In the genomic region with DNA sequence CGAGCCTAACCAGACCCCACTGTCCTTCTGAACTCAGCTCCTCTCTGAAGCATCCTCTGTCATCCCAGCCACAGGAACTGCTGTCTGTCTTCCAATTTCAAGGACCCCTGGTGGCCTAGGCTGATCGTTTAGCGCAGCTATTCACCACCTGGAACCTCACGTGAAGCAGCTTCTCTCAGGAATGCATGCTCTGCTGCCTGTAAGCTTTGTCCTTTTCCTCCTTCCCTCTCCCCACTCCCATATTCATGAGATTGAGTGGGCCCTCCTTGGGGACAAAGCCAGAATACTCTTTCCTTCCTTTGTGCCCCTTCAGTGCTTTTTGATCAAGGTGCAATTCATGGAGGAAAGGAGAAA, we compare ENCODE assay signal across 14 cellular contexts. TPM values are rescaled to one million over a fixed set of nuclear protein-coding genes. Genes with fewer than 3 reads are reported as not detected.
DNase-seq lines count a peak whose midpoint lies in the region; ATAC-seq, FAIRE-seq and TF ChIP-seq lines count a peak whose summit lies in the region.
"Had no signal": no experiment of that assay in that cellular context is flagged by ENCODE, and none has a peak within 500 bp of the region (broad histone marks: within the 10 kb centered on the region; RNA-seq: fewer than 3 reads in every experiment).

No MANE protein-coding gene starts in this region.

- FAIRE-seq in K562 (lab: Jason Lieb, UNC): no peak

- H2BK5ac ChIP-seq in H9 (ENCODE audit: insufficient read length, low read length) (no peak overlapping the region), mesendoderm (ENCODE audit: low read length) (no peak overlapping the region)

- no peak overlapping the region for H3K4me3 Mint-ChIP-seq in H9
- H3K4me3 Mint-ChIP-seq in stimulated activated memory B cell treated with anti-CD40 and anti-IgM and Interleukin-4, amounts not matched to agents 10 μg/mL and 1 μg/mL and 100 μg/mL, for 72 hours: no peak overlapping the region
- no peak overlapping the region for H3K4me3 Mint-ChIP-seq in naive thymus-derived CD8-positive, alpha-beta T cell
- H3K4me3 Mint-ChIP-seq: CD8-positive, alpha-beta T cell had no signal

- H3K23me2 ChIP-seq in H9 (ENCODE audit: insufficient read length, low read depth, low read length, poor library complexity, severe bottlenecking): no peaks in the 10 kb centered on the region

- DNase-seq in H9: peak; percentile 72
- DNase-seq in K562 (ENCODE audit: extremely low read depth in 1 of 4, low spot score in 3 of 4): no peak
- peak; percentile 72 for DNase-seq in mesendoderm
- DNase-seq in naive thymus-derived CD8-positive, alpha-beta T cell: no peak
- no peak for DNase-seq in NCI-H1105 treated with DMSO at 0.1 percent for 48 hours (lab: John Stamatoyannopoulos, UW)
- DNase-seq in medulla oblongata (ENCODE audit: extremely low spot score): no peak
- DNase-seq: CD8-positive, alpha-beta T cell; NCI-H1417; NCI-H1930; NCI-H2171; NCI-H446 treated with DMSO at 0.1 percent for 48 hours; NCI-H774 had no signal

- H2BK15ac ChIP-seq in H9 (ENCODE audit: low read depth, low read length): no peak overlapping the region
- no peak overlapping the region for H2BK15ac ChIP-seq in mesendoderm (replicated peaks; ENCODE audit: low read depth)

- CTCF ChIA-PET in K562 (lab: Yijun Ruan, JAX; ENCODE audit: low intra/inter-chr PET ratio): no interaction called here

- TF ChIP-seq CTCF in H9 (conservative IDR thresholded peaks at IDR 0.05) (peak; percentile 48; the same call in 2 of the 3 replicates), K562 (IDR thresholded peaks at IDR 0.05 in 2 of 3, conservative IDR thresholded peaks at IDR 0.05 in 1 of 3; ENCODE audit: insufficient read depth in 2 of 3, low read depth in 1 of 3, low read length in 3 of 3) (no peak)

- peaks cover 39% of the 10 kb centered on the region for H3K27me3 Mint-ChIP-seq in H9 (ENCODE audit: low read depth)
- no peaks in the 10 kb centered on the region for H3K27me3 Mint-ChIP-seq in stimulated activated memory B cell treated with anti-CD40 and anti-IgM and Interleukin-4, amounts not matched to agents 10 μg/mL and 1 μg/mL and 100 μg/mL, for 72 hours
- H3K27me3 Mint-ChIP-seq in naive thymus-derived CD8-positive, alpha-beta T cell: peaks cover 0 to 3% (median 0%) of the 10 kb centered on the region in 5 donors

- H4K20me1 ChIP-seq in H9 (ENCODE audit: control insufficient read depth, insufficient read depth, insufficient read length) (no peaks in the 10 kb centered on the region), K562 (replicated peaks; ENCODE audit: control insufficient read depth, insufficient read depth, low read length) (no peaks in the 10 kb centered on the region)

- H3K79me1 ChIP-seq in H9 (ENCODE audit: insufficient read depth, low read depth, low read length, poor library complexity, severe bottlenecking) (no peaks in the 10 kb centered on the region), mesendoderm (ENCODE audit: low read length) (no peaks in the 10 kb centered on the region)

- no TSS peak for BruUV-seq in K562 (replicated peaks; lab: Mats Ljungman, UMichigan)

- no peak overlapping the region for H3K14ac ChIP-seq in H9 (ENCODE audit: insufficient read depth, low read length)

- TF ChIP-seq POLR2A in K562 (conservative IDR thresholded peaks at IDR 0.05): no peak

- H3K4ac ChIP-seq in H9 (ENCODE audit: low read depth, low read length) (no peak overlapping the region), mesendoderm (ENCODE audit: low read depth, low read length) (no peak overlapping the region)

- peaks cover 2 to 5% (median 4%) of the 10 kb centered on the region in 3 experiments; a peak in 5 of 7 replicates for H3K36me3 Mint-ChIP-seq in H9 (ENCODE audit: insufficient read depth in 1 of 3, low read depth in 3 of 3)
- peaks cover 23% of the 10 kb centered on the region for H3K36me3 Mint-ChIP-seq in stimulated activated memory B cell treated with anti-CD40 and anti-IgM and Interleukin-4, amounts not matched to agents 10 μg/mL and 1 μg/mL and 100 μg/mL, for 72 hours
- H3K36me3 Mint-ChIP-seq in naive thymus-derived CD8-positive, alpha-beta T cell: peaks cover 0 to 5% (median 0%) of the 10 kb centered on the region in 3 donors
- H3K36me3 Mint-ChIP-seq: CD8-positive, alpha-beta T cell had no signal

- intact Hi-C loops in K562 (cut with micrococcal nuclease): no loop called here

- H3K18ac ChIP-seq in H9 (ENCODE audit: insufficient read length, low read depth, low read length) (no peak overlapping the region), mesendoderm (ENCODE audit: low read length) (no peak overlapping the region)

- H3K9ac ChIP-seq in H9 (ENCODE audit: extremely low read depth, insufficient read length, low read length) (no peak overlapping the region), K562 (ENCODE audit: insufficient read depth in 1 of 2, low read depth in 2 of 2, low read length in 2 of 2) (no peak overlapping the region), mesendoderm (ENCODE audit: low read length) (no peak overlapping the region)

- H3K9me3 ChIP-seq in H9 (ENCODE audit: control insufficient read depth, low read depth, low read length): no peaks in the 10 kb centered on the region
- H3K9me3 ChIP-seq in K562 (replicated peaks; ENCODE audit: control insufficient read depth, insufficient read depth, low read depth, low read length): no peaks in the 10 kb centered on the region

- H2BK120ac ChIP-seq in H9 (ENCODE audit: low read depth, low read length, poor library complexity, severe bottlenecking): no peak overlapping the region
- H2BK120ac ChIP-seq in mesendoderm (ENCODE audit: low read depth, low read length): no peak overlapping the region

- H3K23ac ChIP-seq in H9 (ENCODE audit: insufficient read length, low read depth, low read length) (no peak overlapping the region), mesendoderm (ENCODE audit: low read length) (no peak overlapping the region)

- H3K27ac Mint-ChIP-seq in H9: peak overlapping the region in 2 of 3 experiments; percentile 26 to 70; a peak in 2 of 7 replicates
- H3K27ac Mint-ChIP-seq in stimulated activated memory B cell treated with anti-CD40 and anti-IgM and Interleukin-4, amounts not matched to agents 10 μg/mL and 1 μg/mL and 100 μg/mL, for 72 hours: peak overlapping the region; percentile 28
- no peak overlapping the region for H3K27ac Mint-ChIP-seq in naive thymus-derived CD8-positive, alpha-beta T cell
- H3K27ac Mint-ChIP-seq: CD8-positive, alpha-beta T cell had no signal

- no peak for TF ChIP-seq RAD21 in K562 (CRISPR knock-in tag; conservative IDR thresholded peaks at IDR 0.05 in 1 of 2, IDR thresholded peaks at IDR 0.05 in 1 of 2)

- H3K27ac ChIP-seq in H9 (ENCODE audit: insufficient read length, low read depth, low read length): no peak overlapping the region
- H3K27ac ChIP-seq in K562 (ENCODE audit: extremely low read depth, low read depth, low read length): no peak overlapping the region
- H3K27ac ChIP-seq in mesendoderm (ENCODE audit: low read depth, low read length): no peak overlapping the region

- TF ChIP-seq EP300 in K562 (IDR thresholded peaks at IDR 0.05; ENCODE audit: low read length): no peak

- no peak overlapping the region for H2AK5ac ChIP-seq in H9 (ENCODE audit: insufficient read length, low read length)
- H2AK5ac ChIP-seq in mesendoderm (ENCODE audit: low read length): no peak overlapping the region

- H2BK12ac ChIP-seq in H9 (ENCODE audit: insufficient read length, low read depth, low read length): no peak overlapping the region

- H4K8ac ChIP-seq in H9 (replicated peaks; ENCODE audit: insufficient read length, low read depth, low read length) (no peak overlapping the region), mesendoderm (ENCODE audit: low read depth, low read length) (no peak overlapping the region)

- no peaks in the 10 kb centered on the region for H3K9me1 ChIP-seq in K562 (ENCODE audit: control insufficient read depth, insufficient read depth, low read length)

- POLR2A ChIA-PET in K562 (lab: Yijun Ruan, JAX): interaction anchor here (0.6 to 0.8 kb wide), 2 partner anchors 10 to 626 kb away, joined by 4 to 5 read pairs; no protein-coding TSS in a partner anchor
- POLR2A ChIA-PET in naive thymus-derived CD8-positive, alpha-beta T cell (lab: Charles Lee): no interaction called here

- no peaks in the 10 kb centered on the region for H3K36me3 ChIP-seq in K562 (ENCODE audit: control insufficient read depth, insufficient read depth, low read length)
- no peaks in the 10 kb centered on the region for H3K36me3 ChIP-seq in mesendoderm (ENCODE audit: control insufficient read depth, insufficient read depth, low read length)

- H3K4me2 ChIP-seq in H9 (ENCODE audit: insufficient read depth, insufficient read length, low read length) (peak overlapping the region; percentile 6), K562 (ENCODE audit: insufficient read depth, low read length) (no peak overlapping the region), mesendoderm (ENCODE audit: low read length) (no peak overlapping the region)

- H3K4me3 ChIP-seq in K562: no peak overlapping the region
- no peak overlapping the region for H3K4me3 ChIP-seq in mesendoderm (ENCODE audit: low read length)

- peaks cover 7 to 8% of the 10 kb centered on the region in 2 experiments; a peak in 4 of 5 replicates for H3K9me3 Mint-ChIP-seq in H9
- H3K9me3 Mint-ChIP-seq in stimulated activated memory B cell treated with anti-CD40 and anti-IgM and Interleukin-4, amounts not matched to agents 10 μg/mL and 1 μg/mL and 100 μg/mL, for 72 hours: peaks cover 5% of the 10 kb centered on the region
- H3K9me3 Mint-ChIP-seq in naive thymus-derived CD8-positive, alpha-beta T cell: peaks cover 0 to 4% (median 2%) of the 10 kb centered on the region in 9 donors

- peak; percentile 50; the same call in 2 of the 3 replicates for ATAC-seq in K562
- no peak for ATAC-seq in stimulated activated memory B cell treated with anti-CD40 and anti-IgM and Interleukin-4, amounts not matched to agents 10 μg/mL and 1 μg/mL and 100 μg/mL, for 72 hours
- ATAC-seq in naive thymus-derived CD8-positive, alpha-beta T cell: no peak
- ATAC-seq: CD8-positive, alpha-beta T cell; Right ventricle myocardium inferior had no signal

- H4K5ac ChIP-seq in H9 (ENCODE audit: insufficient read length, low read depth, low read length) (no peak overlapping the region), mesendoderm (ENCODE audit: low read length) (no peak overlapping the region)

- no peak overlapping the region for H2BK20ac ChIP-seq in H9 (ENCODE audit: low read depth, low read length, poor library complexity, severe bottlenecking)

- H2AFZ ChIP-seq in H9 (ENCODE audit: low read length) (peak overlapping the region; percentile 58), K562 (ENCODE audit: low read depth, low read length) (no peak overlapping the region)

- no peak overlapping the region for H3K56ac ChIP-seq in H9 (ENCODE audit: insufficient read length, low read depth, low read length)
- H3K56ac ChIP-seq in mesendoderm (ENCODE audit: low read length): no peak overlapping the region

- no CpG with 5 or more reads among the region's 4 CpGs for WGBS in H9 (ENCODE audit: extremely low coverage, insufficient read length, low lambda C conversion rate)
- 30% methylated on average over 3 of the region's 4 CpGs for WGBS in K562 (ENCODE audit: insufficient coverage, low coverage, missing lambda C conversion rate)
- WGBS in mesendoderm (ENCODE audit: extremely low coverage, insufficient coverage, low lambda C conversion rate): no CpG with 5 or more reads among the region's 4 CpGs

- H3K79me2 ChIP-seq in H9 (ENCODE audit: insufficient read depth, low read length) (no peaks in the 10 kb centered on the region), K562 (ENCODE audit: control insufficient read depth, insufficient read depth, low read length) (no peaks in the 10 kb centered on the region), mesendoderm (ENCODE audit: control insufficient read depth, insufficient read depth, low read length) (no peaks in the 10 kb centered on the region)

- H3K4me1 Mint-ChIP-seq in H9: peaks cover 21 to 24% of the 10 kb centered on the region in 2 experiments
- H3K4me1 Mint-ChIP-seq in stimulated activated memory B cell treated with anti-CD40 and anti-IgM and Interleukin-4, amounts not matched to agents 10 μg/mL and 1 μg/mL and 100 μg/mL, for 72 hours: peaks cover 39% of the 10 kb centered on the region
- H3K4me1 Mint-ChIP-seq in naive thymus-derived CD8-positive, alpha-beta T cell: peaks cover 0 to 11% (median 0%) of the 10 kb centered on the region in 4 donors

- H4K91ac ChIP-seq in H9 (ENCODE audit: insufficient read length, low read depth, low read length): no peak overlapping the region

- H3T11ph ChIP-seq in H9 (ENCODE audit: low read length): no peak overlapping the region

- H3K27me3 ChIP-seq in H9 (ENCODE audit: insufficient read depth, low read length) (no peaks in the 10 kb centered on the region), K562 (ENCODE audit: control insufficient read depth in 2 of 2, insufficient read depth in 2 of 2, low read length in 2 of 2) (no peaks in the 10 kb centered on the region), mesendoderm (ENCODE audit: insufficient read depth, low read length, poor library complexity) (no peaks in the 10 kb centered on the region)

- peaks cover 6% of the 10 kb centered on the region; the same call in 1 of the 2 replicates for H3K4me1 ChIP-seq in H9 (ENCODE audit: insufficient read depth, low read length)
- H3K4me1 ChIP-seq in K562 (replicated peaks in 1 of 2; ENCODE audit: control insufficient read depth in 2 of 2, insufficient read depth in 2 of 2, low read length in 2 of 2): peaks cover 0 to 6% of the 10 kb centered on the region in 2 experiments; a peak in 3 of 5 replicates
- H3K4me1 ChIP-seq in mesendoderm (ENCODE audit: control insufficient read depth, low read depth, low read length): no peaks in the 10 kb centered on the region

- in situ Hi-C loops in K562 (cut with MboI): no loop called here

RNA-seq across cellular contexts. Expression of gene DPF3, which starts 17.2 kb away (rescaled TPM):
- total RNA-seq in H9 (2021): not detected in 2 replicates
- 6.6 TPM in 2 replicates for total RNA-seq in K562 (2011; cell fraction: chromatin; rRNA removed; ENCODE audit: low replicate concordance)
- 4.2 and 4.7 TPM in 2 replicates for total RNA-seq in K562 (2011; cell fraction: nucleolus; rRNA removed)
- total RNA-seq in K562 (2011; cell fraction: nucleoplasm; rRNA removed): 3.7 and 5.2 TPM in 2 replicates
- total RNA-seq in K562 (2014; rRNA removed): 1.0 and 4.9 TPM in 2 replicates
- 0.64 and 1.2 TPM in 2 replicates for total RNA-seq in K562 (2014; rRNA removed; fragmentation: Illumina TruSeq; extraction: Trizol)
- 1.3 and 2.1 TPM in 2 replicates for total RNA-seq in K562 (2015; rRNA removed; fragmentation: Illumina TruSeq; extraction: Trizol)
- 1.1 and 1.7 TPM in 2 replicates for total RNA-seq in K562 (2021)
- polyA plus RNA-seq in K562 (2011; rRNA removed): 0.64 and 0.78 TPM in 2 replicates
- 0.37 and 0.38 TPM in 2 replicates for polyA plus RNA-seq in K562 (2011; cell fraction: cytosol; rRNA removed)
- polyA plus RNA-seq in K562 (2011; cell fraction: nucleus; rRNA removed): 2.2 and 3.4 TPM in 2 replicates
- polyA plus RNA-seq in K562 (2012): 1.0 and 1.3 TPM in 2 replicates
- polyA plus RNA-seq in K562 (2014; fragmentation: Illumina TruSeq; extraction: Trizol): 1.0 and 1.1 TPM in 2 replicates
- under 1 TPM; 0.21 to 0.25 TPM for polyA plus RNA-seq in K562 (2014; fragmentation: Nextera tagmentation; extraction: Ambion mirVana)
- polyA plus RNA-seq in K562 (2014; rRNA removed): 1.4 and 1.8 TPM in 2 replicates
- 0.63 and 1.9 TPM in 2 replicates for polyA minus RNA-seq in K562 (2011; rRNA and poly(A)+ RNA removed)
- not detected in 2 replicates for polyA minus RNA-seq in K562 (2011; cell fraction: cytosol; rRNA and poly(A)+ RNA removed)
- polyA minus RNA-seq in K562 (2011; cell fraction: nucleus; rRNA and poly(A)+ RNA removed): 3.1 and 3.9 TPM in 2 replicates
- 0.15 TPM for polyA plus RNA-seq in mesendoderm (2013, experiment 1 of 2)
- polyA plus RNA-seq in mesendoderm (2013, experiment 2 of 2): 0.10 TPM
- total RNA-seq in naive thymus-derived CD8-positive, alpha-beta T cell: under 1 TPM; 0.55 to 0.58 TPM
- under 1 TPM; 0.35 to 0.52 (median 0.38) TPM for polyA plus RNA-seq in naive thymus-derived CD8-positive, alpha-beta T cell

RNA-seq across cellular contexts. Expression of gene DCAF4, which starts 49.6 kb away (rescaled TPM):
- total RNA-seq in H9 (2021) (30.2 and 32.0 TPM in 2 replicates), K562 (2014; rRNA removed) (21.4 and 31.3 TPM in 2 replicates), K562 (2014; rRNA removed; fragmentation: Illumina TruSeq; extraction: Trizol) (18.8 and 22.9 TPM in 2 replicates), K562 (2015; rRNA removed; fragmentation: Illumina TruSeq; extraction: Trizol) (19.6 and 20.4 TPM in 2 replicates), K562 (2021) (27.9 and 28.2 TPM in 2 replicates)
- 103 and 169 TPM in 2 replicates for total RNA-seq in K562 (2011; cell fraction: chromatin; rRNA removed; ENCODE audit: low replicate concordance)
- 82.0 and 90.8 TPM in 2 replicates for total RNA-seq in K562 (2011; cell fraction: nucleolus; rRNA removed)
- total RNA-seq in K562 (2011; cell fraction: nucleoplasm; rRNA removed): 65.7 and 81.0 TPM in 2 replicates
- polyA plus RNA-seq in K562 (2011; rRNA removed) (26.9 and 31.8 TPM in 2 replicates), K562 (2014; fragmentation: Illumina TruSeq; extraction: Trizol) (40.3 and 49.2 TPM in 2 replicates), K562 (2014; fragmentation: Nextera tagmentation; extraction: Ambion mirVana) (1 to 10 TPM; 2.7 to 3.8 TPM), K562 (2014; rRNA removed) (27.9 and 34.6 TPM in 2 replicates)
- polyA plus RNA-seq in K562 (2011; cell fraction: cytosol; rRNA removed): 19.4 and 29.3 TPM in 2 replicates
- 98.8 and 105 TPM in 2 replicates for polyA plus RNA-seq in K562 (2011; cell fraction: nucleus; rRNA removed)
- polyA plus RNA-seq in K562 (2012): 13.8 and 14.5 TPM in 2 replicates
- polyA minus RNA-seq in K562 (2011; rRNA and poly(A)+ RNA removed): 28.0 and 31.0 TPM in 2 replicates
- polyA minus RNA-seq in K562 (2011; cell fraction: cytosol; rRNA and poly(A)+ RNA removed): 6.0 and 10.9 TPM in 2 replicates
- 34.7 and 41.1 TPM in 2 replicates for polyA minus RNA-seq in K562 (2011; cell fraction: nucleus; rRNA and poly(A)+ RNA removed)
- polyA plus RNA-seq in mesendoderm (2013, experiment 1 of 2): 32.2 TPM
- 31.6 TPM for polyA plus RNA-seq in mesendoderm (2013, experiment 2 of 2)
- total RNA-seq in naive thymus-derived CD8-positive, alpha-beta T cell: 10 to 100 TPM; 32.4 to 32.8 TPM
- 10 to 100 TPM in 1 of 3 donors, 1 to 10 TPM in 2; 7.9 to 11.1 (median 9.0) TPM for polyA plus RNA-seq in naive thymus-derived CD8-positive, alpha-beta T cell

Comparison
In these comparisons a context has a peak if more than half of its experiments do, and no peak if none do; other contexts are left out.
1. DNase-seq: peak in H9 (single experiment) and mesendoderm (single experiment); none in K562 (0 of 4), naive thymus-derived CD8-positive, alpha-beta T cell (0 of 10), NCI-H1105 treated with DMSO at 0.1 percent for 48 hours (single experiment) and medulla oblongata (single experiment).
2. H3K27ac Mint-ChIP-seq: peak in H9 (2 of 3) and stimulated activated memory B cell treated with anti-CD40 and anti-IgM and Interleukin-4, amounts not matched to agents 10 μg/mL and 1 μg/mL and 100 μg/mL, for 72 hours (single experiment); none in naive thymus-derived CD8-positive, alpha-beta T cell (0 of 10).